In the genomic region with DNA sequence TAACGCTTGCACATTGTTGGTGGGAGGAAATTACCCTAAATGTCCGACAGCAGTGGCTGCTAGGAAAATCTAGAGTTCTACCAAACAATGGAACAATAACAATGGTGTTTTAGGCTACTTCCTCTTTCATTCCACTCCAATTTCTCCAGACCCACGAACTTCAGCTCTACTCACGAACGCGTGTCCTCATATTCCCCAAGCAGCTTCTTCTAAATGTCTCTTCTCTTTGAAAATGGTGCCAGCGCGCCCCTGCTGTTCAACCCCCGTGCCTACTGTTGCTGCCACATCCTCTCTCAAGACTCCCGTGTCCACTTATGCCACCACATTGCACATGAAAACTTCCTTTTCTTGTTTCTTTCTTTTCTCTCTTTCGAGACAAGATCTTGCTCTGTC, we compare ENCODE assay signal across 9 cellular contexts. TPM values are rescaled to one million over a fixed set of nuclear protein-coding genes. Genes with fewer than 3 reads are reported as not detected.
DNase-seq lines count a peak whose midpoint lies in the region; ATAC-seq, FAIRE-seq and TF ChIP-seq lines count a peak whose summit lies in the region.
"Had no signal": no experiment of that assay in that cellular context is flagged by ENCODE, and none has a peak within 500 bp of the region (broad histone marks: within the 10 kb centered on the region; RNA-seq: fewer than 3 reads in every experiment).

No MANE protein-coding gene starts in this region.

- H2AFZ ChIP-seq in PC-3 (ENCODE audit: low read length) = peak overlapping the region; percentile 91

- H3K79me2 ChIP-seq in PC-3 (ENCODE audit: low read length) = no peaks in the 10 kb centered on the region

- H3K27me3 ChIP-seq in CD4-positive, CD25-positive, alpha-beta regulatory T cell (ENCODE audit: control insufficient read depth, insufficient read depth, low read length) = peaks cover 30% of the 10 kb centered on the region
- H3K27me3 ChIP-seq in PC-3 (ENCODE audit: low read length) = no peaks in the 10 kb centered on the region

- DNase-seq in CD4-positive, CD25-positive, alpha-beta regulatory T cell = no peak
- DNase-seq in PC-3 = peak; percentile 68
- DNase-seq in fibroblast of villous mesenchyme (ENCODE audit: low read depth) = peak; percentile 75
- no peak for DNase-seq in MV-4-11 (lab: John Stamatoyannopoulos, UW)
- no peak for DNase-seq in medulla oblongata (ENCODE audit: extremely low spot score)
- no peak for DNase-seq in GM12892 (ENCODE audit: insufficient read length)
- no peak for DNase-seq in HK-2 (ENCODE audit: unreplicated experiment)

- H3K36me3 ChIP-seq in CD4-positive, CD25-positive, alpha-beta regulatory T cell (ENCODE audit: control insufficient read depth, insufficient read depth, low read length) = no peaks in the 10 kb centered on the region
- no peaks in the 10 kb centered on the region for H3K36me3 ChIP-seq in PC-3 (ENCODE audit: low read depth, low read length)

- H3K9me3 ChIP-seq in CD4-positive, CD25-positive, alpha-beta regulatory T cell (ENCODE audit: control insufficient read depth in 2 of 2, low read length in 2 of 2) = no peaks in the 10 kb centered on the region
- H3K9me3 ChIP-seq in PC-3 (ENCODE audit: low read length) = no peaks in the 10 kb centered on the region

- no peak for FAIRE-seq in GM12892 (lab: Jason Lieb, UNC)

- peaks cover 0 to 7% (median 0%) of the 10 kb centered on the region in 7 donors for H3K9me3 Mint-ChIP-seq in CD4-positive, CD25-positive, alpha-beta regulatory T cell

- H3K9me2 ChIP-seq in PC-3 (replicated peaks; ENCODE audit: low read length) = no peaks in the 10 kb centered on the region

- H3K27me3 Mint-ChIP-seq in CD4-positive, CD25-positive, alpha-beta regulatory T cell = peaks cover 84% of the 10 kb centered on the region

- no peaks in the 10 kb centered on the region for H3F3A ChIP-seq in PC-3 (ENCODE audit: low read length, unreplicated experiment)

- intact Hi-C loops in PC-3 (cut with micrococcal nuclease) = loop anchor here (5.0 kb wide), 3 partner anchors 121 to 391 kb away; no protein-coding TSS in a partner anchor

- POLR2A ChIA-PET in PC-3 (lab: Charles Lee; ENCODE audit: unreplicated experiment) = no interaction called here

- peak; percentile 24 to 36 for ATAC-seq in CD4-positive, CD25-positive, alpha-beta regulatory T cell (ENCODE audit: low read depth in 2 of 2)
- ATAC-seq in GM21723 (IDR thresholded peaks at IDR 0.05; ENCODE audit: unreplicated experiment) = peak; percentile 35
- ATAC-seq in PC-3 = peak; percentile 67

- H3K4me3 Mint-ChIP-seq in CD4-positive, CD25-positive, alpha-beta regulatory T cell = peak overlapping the region; percentile 81 to 93 (median 83)

- peak overlapping the region; percentile 45 for H3K4me3 ChIP-seq in CD4-positive, CD25-positive, alpha-beta regulatory T cell (ENCODE audit: low read depth, low read length)
- H3K4me3 ChIP-seq in PC-3 (ENCODE audit: low read length) (peak overlapping the region; percentile 67), fibroblast of villous mesenchyme (ENCODE audit: low read depth, low read length) (peak overlapping the region; percentile 21)

- no peak for TF ChIP-seq POLR2A in GM12892 (IDR thresholded peaks at IDR 0.05; ENCODE audit: low read depth, low read length)

- peaks cover 6% of the 10 kb centered on the region for H3K4me1 ChIP-seq in CD4-positive, CD25-positive, alpha-beta regulatory T cell (ENCODE audit: control insufficient read depth, insufficient read depth, low read length, poor library complexity, severe bottlenecking)
- H3K4me1 ChIP-seq in PC-3 (ENCODE audit: insufficient read depth, low read length) = peaks cover 9% of the 10 kb centered on the region; the same call in 1 of the 2 replicates

- BruUV-seq in PC-3 (replicated peaks; lab: Mats Ljungman, UMichigan) = no TSS peak

- peak overlapping the region; percentile 42 for H3K9ac ChIP-seq in PC-3 (ENCODE audit: low read length)

- H3K27ac Mint-ChIP-seq in CD4-positive, CD25-positive, alpha-beta regulatory T cell = peak overlapping the region in 1 of 3 donors; percentile 86

- no peaks in the 10 kb centered on the region for H4K20me1 ChIP-seq in PC-3 (ENCODE audit: low read length)

- TF ChIP-seq CTCF in PC-3 (conservative IDR thresholded peaks at IDR 0.05; ENCODE audit: low read depth, low read length) = peak; percentile 71
- TF ChIP-seq CTCF in fibroblast of villous mesenchyme (IDR thresholded peaks at IDR 0.05; ENCODE audit: insufficient read depth, low read depth, low read length) = peak; percentile 69

- H3K4me1 Mint-ChIP-seq in CD4-positive, CD25-positive, alpha-beta regulatory T cell = peaks cover 13 to 36% (median 22%) of the 10 kb centered on the region in 4 donors

- H3K36me3 Mint-ChIP-seq in CD4-positive, CD25-positive, alpha-beta regulatory T cell = no peaks in the 10 kb centered on the region

- H3K27ac ChIP-seq in CD4-positive, CD25-positive, alpha-beta regulatory T cell (ENCODE audit: insufficient read depth, low read length, poor library complexity, severe bottlenecking) = no peak overlapping the region
- peak overlapping the region; percentile 50 for H3K27ac ChIP-seq in PC-3 (ENCODE audit: low read length)

- CTCF ChIA-PET in PC-3 (lab: Charles Lee) = interaction anchor here (0.8 to 1.3 kb wide), 5 partner anchors 11 to 388 kb away, joined by 3 to 5 read pairs (median 3); no protein-coding TSS in a partner anchor

- peak overlapping the region; percentile 85 for H3K4me2 ChIP-seq in PC-3 (ENCODE audit: low read length)

RNA-seq across cellular contexts. Expression of a gene that starts 25.6 kb away (rescaled TPM):
- not detected for total RNA-seq in CD4-positive, CD25-positive, alpha-beta regulatory T cell
- polyA plus RNA-seq in CD4-positive, CD25-positive, alpha-beta regulatory T cell = not detected
- not detected in 2 replicates for total RNA-seq in PC-3 (2014; rRNA removed)
- total RNA-seq in fibroblast of villous mesenchyme = not detected in 2 replicates
- polyA plus RNA-seq in GM12892 (2012; ENCODE audit: missing spikeins) = not detected
- polyA plus RNA-seq: esophagus had no signal

RNA-seq across cellular contexts. Expression of a gene that starts 32.0 kb away (rescaled TPM):
- total RNA-seq in CD4-positive, CD25-positive, alpha-beta regulatory T cell = 0.72 TPM
- under 1 TPM in 2 of 4 donors, not detected in 2; 0.16 to 0.47 TPM for polyA plus RNA-seq in CD4-positive, CD25-positive, alpha-beta regulatory T cell
- total RNA-seq in PC-3 (2014; rRNA removed) (28.1 and 44.1 TPM in 2 replicates), fibroblast of villous mesenchyme (2.2 and 2.3 TPM in 2 replicates)
- 0.70 TPM for polyA plus RNA-seq in GM12892 (2012; ENCODE audit: missing spikeins)

RNA-seq across cellular contexts. Expression of a gene that starts 42.1 kb away (rescaled TPM):
- not detected for total RNA-seq in CD4-positive, CD25-positive, alpha-beta regulatory T cell
- not detected for polyA plus RNA-seq in CD4-positive, CD25-positive, alpha-beta regulatory T cell
- total RNA-seq in PC-3 (2014; rRNA removed) (not detected in 2 replicates), fibroblast of villous mesenchyme (not detected in 2 replicates)
- polyA plus RNA-seq in GM12892 (2012; ENCODE audit: missing spikeins) = not detected
- polyA plus RNA-seq: esophagus had no signal

RNA-seq across cellular contexts. Expression of a gene that starts 50.1 kb away (rescaled TPM):
- total RNA-seq in CD4-positive, CD25-positive, alpha-beta regulatory T cell = 40.8 TPM
- polyA plus RNA-seq in CD4-positive, CD25-positive, alpha-beta regulatory T cell = 1 to 10 TPM in 2 of 4 donors, under 1 TPM in 2; 0.67 to 1.6 (median 0.87) TPM
- 18.7 and 26.8 TPM in 2 replicates for total RNA-seq in PC-3 (2014; rRNA removed)
- 9.9 and 12.2 TPM in 2 replicates for total RNA-seq in fibroblast of villous mesenchyme
- 12.2 TPM for polyA plus RNA-seq in GM12892 (2012; ENCODE audit: missing spikeins)

Comparison
In these comparisons a context has a peak if more than half of its experiments do, and no peak if none do; other contexts are left out.
1. DNase-seq: peak in PC-3 (single experiment) and fibroblast of villous mesenchyme (single experiment); none in CD4-positive, CD25-positive, alpha-beta regulatory T cell (0 of 3), MV-4-11 (single experiment), medulla oblongata (single experiment), GM12892 (single experiment) and HK-2 (single experiment).
2. Peak in every context shown above with its lines, with median percentiles within 50 percentile points of each other: ATAC-seq and H3K4me3 ChIP-seq.